8 cellular contexts compared by ENCODE assay signal in genomic region chr1:65065535-65066378, GRCh38.
A peak's percentile ranks its signal among the peaks of the same experiment; 100 is the strongest.
DNase-seq lines count a peak whose midpoint lies in the region; FAIRE-seq lines count a peak whose summit lies in the region.

No MANE protein-coding gene starts in this region.

- FAIRE-seq in urothelium cell line (lab: Jason Lieb, UNC), result no peak

- peak overlapping the region; percentile 97 for H3K56ac ChIP-seq in mesendoderm (ENCODE audit: low read length)

- H2BK15ac ChIP-seq in mesendoderm (replicated peaks; ENCODE audit: low read depth), result no peak overlapping the region

- in situ Hi-C loops in ACHN (cut with HindIII; ENCODE audit: low pct_ligation_motif_present, low pct_unique_long_range_greater_than_20kb, low sequenced_read_pairs), result loop anchor here (10.0 kb wide), 1 partner anchor 619 kb away; no protein-coding TSS in a partner anchor

- no CpG with 5 or more reads among the region's 15 CpGs for WGBS in mesendoderm (ENCODE audit: extremely low coverage, insufficient coverage, low lambda C conversion rate)

- H3K27ac ChIP-seq in duodenal mucosa (ENCODE audit: low read depth, low read length) (peak overlapping the region; percentile 95), mesendoderm (ENCODE audit: low read depth, low read length) (peak overlapping the region; percentile 33)

- no peak overlapping the region for H4K8ac ChIP-seq in mesendoderm (ENCODE audit: low read depth, low read length)

- DNase-seq in ELR (ENCODE audit: low read depth) (peak; percentile 6), NCI-H748 treated with DMSO at 0.1 percent for 48 hours (lab: John Stamatoyannopoulos, UW) (peak; percentile 23), mesendoderm (peak; percentile 71), urothelium cell line (ENCODE audit: low spot score) (peak; percentile 46), ACHN (no peak), NCI-H128 (lab: John Stamatoyannopoulos, UW; ENCODE audit: unreplicated experiment) (no peak)
- no peak for DNase-seq in activated CD4-positive, alpha-beta T cell treated with anti-CD3 and anti-CD28 coated beads, Interleukin-2, amount 50 U/mL, for 48 hours

- peaks cover 10% of the 10 kb centered on the region for H3K79me2 ChIP-seq in mesendoderm (ENCODE audit: control insufficient read depth, insufficient read depth, low read length)

- H3K4me2 ChIP-seq in mesendoderm (ENCODE audit: low read length), result peak overlapping the region; percentile 65

- no peaks in the 10 kb centered on the region for H3K27me3 ChIP-seq in duodenal mucosa (ENCODE audit: control insufficient read depth in 1 of 2, insufficient read depth in 2 of 2, low read length in 2 of 2)
- no peaks in the 10 kb centered on the region for H3K27me3 ChIP-seq in mesendoderm (ENCODE audit: insufficient read depth, low read length, poor library complexity)

- H3K4me1 ChIP-seq in duodenal mucosa (ENCODE audit: control insufficient read depth in 1 of 2, insufficient read depth in 2 of 2, low read length in 2 of 2), result peaks cover 13 to 23% of the 10 kb centered on the region in 2 donors
- H3K4me1 ChIP-seq in mesendoderm (ENCODE audit: control insufficient read depth, low read depth, low read length), result peaks cover 2% of the 10 kb centered on the region

- H3K36me3 ChIP-seq in duodenal mucosa (ENCODE audit: control insufficient read depth in 1 of 2, insufficient read depth in 2 of 2, low read length in 2 of 2) (no peaks in the 10 kb centered on the region), mesendoderm (ENCODE audit: control insufficient read depth, insufficient read depth, low read length) (no peaks in the 10 kb centered on the region)

- H2BK5ac ChIP-seq in mesendoderm (ENCODE audit: low read length), result no peak overlapping the region

- H3K4me3 ChIP-seq in duodenal mucosa (ENCODE audit: low read depth in 1 of 2, low read length in 2 of 2) (peak overlapping the region; percentile 82 to 94), mesendoderm (ENCODE audit: low read length) (peak overlapping the region; percentile 8)

- H3K9ac ChIP-seq in duodenal mucosa (ENCODE audit: low read depth in 1 of 2, low read length in 2 of 2), result peak overlapping the region; percentile 33 to 58
- peak overlapping the region; percentile 86 for H3K9ac ChIP-seq in mesendoderm (ENCODE audit: low read length)

- no peaks in the 10 kb centered on the region for H3K9me3 ChIP-seq in duodenal mucosa (ENCODE audit: control insufficient read depth in 1 of 2, low read length in 2 of 2)

- H3K79me1 ChIP-seq in mesendoderm (ENCODE audit: low read length), result no peaks in the 10 kb centered on the region

- H3K23ac ChIP-seq in mesendoderm (ENCODE audit: low read length), result no peak overlapping the region

- H2BK120ac ChIP-seq in mesendoderm (ENCODE audit: low read depth, low read length), result no peak overlapping the region

- H2AK5ac ChIP-seq in mesendoderm (ENCODE audit: low read length), result no peak overlapping the region

- H4K5ac ChIP-seq in mesendoderm (ENCODE audit: low read length), result no peak overlapping the region

- H3K18ac ChIP-seq in mesendoderm (ENCODE audit: low read length), result peak overlapping the region; percentile 61

- no peak overlapping the region for H3K4ac ChIP-seq in mesendoderm (ENCODE audit: low read depth, low read length)

Comparison
In these comparisons a context has a peak if more than half of its experiments do, and no peak if none do; other contexts are left out.
1. DNase-seq: peak in ELR (single experiment), NCI-H748 treated with DMSO at 0.1 percent for 48 hours (single experiment), mesendoderm (single experiment) and urothelium cell line (single experiment); none in ACHN (single experiment), NCI-H128 (single experiment) and activated CD4-positive, alpha-beta T cell treated with anti-CD3 and anti-CD28 coated beads, Interleukin-2, amount 50 U/mL, for 48 hours (0 of 2).